ENCODE assay signal across 35 cellular contexts in the genomic region with DNA sequence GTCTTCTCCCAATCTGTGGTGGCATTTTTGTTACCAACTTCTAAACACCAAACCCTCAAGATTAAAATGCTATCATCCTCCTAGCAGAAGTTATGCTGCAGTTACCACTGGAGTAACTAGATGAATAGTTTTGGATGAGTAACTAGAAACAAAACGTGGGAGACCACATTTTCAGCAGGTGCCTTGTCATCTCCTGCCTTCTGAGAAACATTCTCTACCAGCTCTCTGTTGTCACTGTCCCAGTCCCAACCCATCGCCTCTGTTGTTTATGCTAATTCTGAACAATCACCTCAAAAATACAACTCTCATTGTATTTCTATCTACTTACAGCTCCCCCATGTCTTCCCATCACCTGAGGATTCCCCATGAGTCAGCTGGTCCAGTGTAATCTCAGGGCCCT.
"Had no signal": no experiment of that assay in that cellular context is flagged by ENCODE, and none has a peak within 500 bp of the region (broad histone marks: within the 10 kb centered on the region; RNA-seq: fewer than 3 reads in every experiment).

No MANE protein-coding gene starts in this region.

- H3K27ac ChIP-seq: KMS-11 had no signal

- H3K4me3 ChIP-seq: MG63 had no signal

- H3K36me3 ChIP-seq: MG63 had no signal

- H3K4me2 ChIP-seq: KMS-11 had no signal

- DNase-seq: Karpas-422, Kasumi-1, MG63, MM.1S, MV-4-11, NCI-H1048, NCI-H1092, NCI-H1092 treated with DMSO at 0.1 percent for 48 hours, NCI-H1105, NCI-H1105 treated with DMSO at 0.1 percent for 48 hours, NCI-H1417, NCI-H1417 treated with DMSO at 0.1 percent for 48 hours, NCI-H1436, NCI-H1436 treated with DMSO at 0.1 percent for 48 hours, NCI-H146, NCI-H1694, NCI-H1694 treated with DMSO at 0.1 percent for 48 hours, NCI-H187, NCI-H187 treated with DMSO at 0.1 percent for 48 hours, NCI-H1930, NCI-H2029, NCI-H2029 treated with DMSO at 0.1 percent for 48 hours, NCI-H2081, NCI-H2081 treated with DMSO at 0.1 percent for 48 hours, NCI-H2107, NCI-H2171, NCI-H2171 treated with DMSO at 0.1 percent for 48 hours, NCI-H2227 treated with DMSO at 0.1 percent for 48 hours, NCI-H226, NCI-H345, NCI-H446, NCI-H446 treated with DMSO at 0.1 percent for 48 hours, NCI-H510A, NCI-H510A treated with DMSO at 0.1 percent for 48 hours had no signal

- H3K9ac ChIP-seq: KMS-11 had no signal
